ENCODE assay signal across 8 cellular contexts in the genomic region with DNA sequence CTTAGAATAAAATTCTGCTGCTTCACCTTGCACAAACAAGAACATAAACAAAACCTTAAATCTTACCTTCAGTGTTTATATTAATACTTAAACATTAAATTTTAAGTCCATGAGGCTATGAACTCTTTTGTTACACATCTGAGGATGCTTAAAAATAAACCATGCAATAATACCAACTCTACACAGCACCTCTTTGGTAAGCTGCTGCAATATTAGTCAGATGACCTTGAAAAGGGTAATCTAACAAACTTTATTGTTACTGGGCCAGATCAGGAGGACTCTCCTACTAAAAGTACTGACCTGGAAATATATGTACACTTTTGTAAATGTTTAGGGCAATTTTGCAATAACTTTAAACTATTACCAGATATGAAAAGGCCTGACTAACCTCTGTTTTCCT. TPM values are rescaled to one million over a fixed set of nuclear protein-coding genes. Genes with fewer than 3 reads are reported as not detected.
DNase-seq lines count a peak whose midpoint lies in the region; ATAC-seq and TF ChIP-seq lines count a peak whose summit lies in the region.

No MANE protein-coding gene starts in this region.

- TF ChIP-seq CTCF in GM23338 (conservative IDR thresholded peaks at IDR 0.05; ENCODE audit: low read depth in 2 of 2) (no peak), WERI-Rb-1 (IDR thresholded peaks at IDR 0.05; ENCODE audit: low read depth, low read length) (no peak), foreskin fibroblast (IDR thresholded peaks at IDR 0.05; ENCODE audit: low read depth, low read length) (no peak)

- H3K27ac ChIP-seq in GM23338 (ENCODE audit: low read depth) (peak overlapping the region; percentile 79), WERI-Rb-1 (peak overlapping the region; percentile 76; the same call in 1 of the 2 replicates)

- H3K4me1 Mint-ChIP-seq in GM23338: peaks cover 2% of the 10 kb centered on the region; the same call in 2 of the 3 replicates

- H2AFZ ChIP-seq in GM23338: peak overlapping the region; percentile 60; the same call in 1 of the 2 replicates

- H3K4me2 ChIP-seq in GM23338: peak overlapping the region; percentile 84

- no peaks in the 10 kb centered on the region for H3F3A ChIP-seq in GM23338 (replicated peaks; ENCODE audit: low read depth)

- ATAC-seq in GM23338 (no peak), HG03097 (IDR thresholded peaks at IDR 0.05; ENCODE audit: low FRiP score, unreplicated experiment) (no peak)

- peaks cover 3% of the 10 kb centered on the region for H3K9me3 ChIP-seq in WERI-Rb-1 (ENCODE audit: severe bottlenecking)

- no peak for DNase-seq in GM23338 (ENCODE audit: low spot score)
- DNase-seq in WERI-Rb-1: no peak
- DNase-seq in foreskin fibroblast: no peak
- DNase-seq in skeletal muscle cell (ENCODE audit: low read depth): no peak
- no peak for DNase-seq in NCI-H2196 (lab: John Stamatoyannopoulos, UW; ENCODE audit: unreplicated experiment)
- no peak for DNase-seq in SW480 (ENCODE audit: low spot score)
- no peak for DNase-seq in SIG-M5 treated with dmso at 0.1 percent for 504 hours (lab: John Stamatoyannopoulos, UW; ENCODE audit: unreplicated experiment)

- peaks cover 27% of the 10 kb centered on the region for H3K79me2 ChIP-seq in GM23338 (replicated peaks; ENCODE audit: insufficient read depth)

- no peaks in the 10 kb centered on the region; the same call in 2 of the 3 replicates for H3K9me3 Mint-ChIP-seq in GM23338

- H3K27me3 ChIP-seq in GM23338 (ENCODE audit: insufficient read depth) (peaks cover 10% of the 10 kb centered on the region; the same call in 1 of the 2 replicates), WERI-Rb-1 (ENCODE audit: insufficient read depth, low read depth, severe bottlenecking) (no peaks in the 10 kb centered on the region)

- peak overlapping the region; percentile 100 for H3K4me3 Mint-ChIP-seq in GM23338

- H3K36me3 ChIP-seq in GM23338 (ENCODE audit: insufficient read depth): peaks cover 24% of the 10 kb centered on the region
- H3K36me3 ChIP-seq in WERI-Rb-1: peaks cover 36% of the 10 kb centered on the region

- peak overlapping the region; percentile 72 for H3K4me3 ChIP-seq in GM23338
- H3K4me3 ChIP-seq in WERI-Rb-1 (ENCODE audit: low read depth, low read length): peak overlapping the region; percentile 90
- peak overlapping the region; percentile 71 to 92 for H3K4me3 ChIP-seq in foreskin fibroblast (ENCODE audit: low read depth in 1 of 2, low read length in 2 of 2)
- peak overlapping the region; percentile 85 for H3K4me3 ChIP-seq in skeletal muscle cell (ENCODE audit: low read depth, low read length)

- H4K20me1 ChIP-seq in GM23338 (replicated peaks; ENCODE audit: insufficient read depth): no peaks in the 10 kb centered on the region; the same call in 1 of the 2 replicates

- H3K9me2 ChIP-seq in GM23338 (ENCODE audit: insufficient read depth): no peaks in the 10 kb centered on the region

- peak overlapping the region; percentile 98 for H3K27ac Mint-ChIP-seq in GM23338

- H3K4me1 ChIP-seq in GM23338 (ENCODE audit: insufficient read depth): peaks cover 5% of the 10 kb centered on the region; the same call in 1 of the 2 replicates

- peaks cover 33% of the 10 kb centered on the region for H3K36me3 Mint-ChIP-seq in GM23338 (ENCODE audit: low read depth)

- H3K27me3 Mint-ChIP-seq in GM23338 (ENCODE audit: insufficient read depth, low read depth, poor library complexity): peaks cover 4% of the 10 kb centered on the region

TF ChIP-seq in GM23338, 12 proteins besides CTCF, POLR2A, EP300 and RAD21 (continues in another document):
- TF ChIP-seq ZNF114 (CRISPR knock-in tag; IDR thresholded peaks at IDR 0.05) (no peak), EZH2phosphoT487 (IDR thresholded peaks at IDR 0.05; ENCODE audit: unreplicated experiment) (no peak), CREB1 (CRISPR knock-in tag; IDR thresholded peaks at IDR 0.05; ENCODE audit: low read depth) (no peak), STAT1 (IDR thresholded peaks at IDR 0.05; ENCODE audit: unreplicated experiment) (no peak), ZNF331 (CRISPR knock-in tag; IDR thresholded peaks at IDR 0.05; ENCODE audit: low read depth) (no peak), NANOG (IDR thresholded peaks at IDR 0.05; ENCODE audit: borderline replicate concordance) (no peak), POLR2AphosphoS5 (IDR thresholded peaks at IDR 0.05; ENCODE audit: low read depth) (no peak), JUNB (IDR thresholded peaks at IDR 0.05; ENCODE audit: unreplicated experiment) (no peak)
- TF ChIP-seq, protein P1, sequence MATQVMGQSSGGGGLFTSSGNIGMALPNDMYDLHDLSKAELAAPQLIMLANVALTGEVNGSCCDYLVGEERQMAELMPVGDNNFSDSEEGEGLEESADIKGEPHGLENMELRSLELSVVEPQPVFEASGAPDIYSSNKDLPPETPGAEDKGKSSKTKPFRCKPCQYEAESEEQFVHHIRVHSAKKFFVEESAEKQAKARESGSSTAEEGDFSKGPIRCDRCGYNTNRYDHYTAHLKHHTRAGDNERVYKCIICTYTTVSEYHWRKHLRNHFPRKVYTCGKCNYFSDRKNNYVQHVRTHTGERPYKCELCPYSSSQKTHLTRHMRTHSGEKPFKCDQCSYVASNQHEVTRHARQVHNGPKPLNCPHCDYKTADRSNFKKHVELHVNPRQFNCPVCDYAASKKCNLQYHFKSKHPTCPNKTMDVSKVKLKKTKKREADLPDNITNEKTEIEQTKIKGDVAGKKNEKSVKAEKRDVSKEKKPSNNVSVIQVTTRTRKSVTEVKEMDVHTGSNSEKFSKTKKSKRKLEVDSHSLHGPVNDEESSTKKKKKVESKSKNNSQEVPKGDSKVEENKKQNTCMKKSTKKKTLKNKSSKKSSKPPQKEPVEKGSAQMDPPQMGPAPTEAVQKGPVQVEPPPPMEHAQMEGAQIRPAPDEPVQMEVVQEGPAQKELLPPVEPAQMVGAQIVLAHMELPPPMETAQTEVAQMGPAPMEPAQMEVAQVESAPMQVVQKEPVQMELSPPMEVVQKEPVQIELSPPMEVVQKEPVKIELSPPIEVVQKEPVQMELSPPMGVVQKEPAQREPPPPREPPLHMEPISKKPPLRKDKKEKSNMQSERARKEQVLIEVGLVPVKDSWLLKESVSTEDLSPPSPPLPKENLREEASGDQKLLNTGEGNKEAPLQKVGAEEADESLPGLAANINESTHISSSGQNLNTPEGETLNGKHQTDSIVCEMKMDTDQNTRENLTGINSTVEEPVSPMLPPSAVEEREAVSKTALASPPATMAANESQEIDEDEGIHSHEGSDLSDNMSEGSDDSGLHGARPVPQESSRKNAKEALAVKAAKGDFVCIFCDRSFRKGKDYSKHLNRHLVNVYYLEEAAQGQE (IDR thresholded peaks at IDR 0.05; ENCODE audit: unreplicated experiment): no peak
- TF ChIP-seq, protein P2, sequence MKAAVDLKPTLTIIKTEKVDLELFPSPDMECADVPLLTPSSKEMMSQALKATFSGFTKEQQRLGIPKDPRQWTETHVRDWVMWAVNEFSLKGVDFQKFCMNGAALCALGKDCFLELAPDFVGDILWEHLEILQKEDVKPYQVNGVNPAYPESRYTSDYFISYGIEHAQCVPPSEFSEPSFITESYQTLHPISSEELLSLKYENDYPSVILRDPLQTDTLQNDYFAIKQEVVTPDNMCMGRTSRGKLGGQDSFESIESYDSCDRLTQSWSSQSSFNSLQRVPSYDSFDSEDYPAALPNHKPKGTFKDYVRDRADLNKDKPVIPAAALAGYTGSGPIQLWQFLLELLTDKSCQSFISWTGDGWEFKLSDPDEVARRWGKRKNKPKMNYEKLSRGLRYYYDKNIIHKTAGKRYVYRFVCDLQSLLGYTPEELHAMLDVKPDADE (IDR thresholded peaks at IDR 0.05): no peak

RNA-seq across cellular contexts. Expression of gene SIKE1, which starts 0.8 kb away (rescaled TPM):
- total RNA-seq in GM23338 (2014; rRNA removed; shearing (Covaris generic)): 74.0 and 90.4 TPM in 2 replicates
- 79.6 and 96.3 TPM in 2 replicates for polyA plus RNA-seq in GM23338 (2016; fragmentation: Nextera tagmentation; extraction: Ambion mirVana)

RNA-seq across cellular contexts. Expression of gene CSDE1, which starts 21.9 kb away (rescaled TPM):
- 1,054 and 1,579 TPM in 2 replicates for total RNA-seq in GM23338 (2014; rRNA removed; shearing (Covaris generic))
- polyA plus RNA-seq in GM23338 (2016; fragmentation: Nextera tagmentation; extraction: Ambion mirVana): 210 and 214 TPM in 2 replicates
